ENCODE assay signal across 23 cellular contexts in the genomic region with DNA sequence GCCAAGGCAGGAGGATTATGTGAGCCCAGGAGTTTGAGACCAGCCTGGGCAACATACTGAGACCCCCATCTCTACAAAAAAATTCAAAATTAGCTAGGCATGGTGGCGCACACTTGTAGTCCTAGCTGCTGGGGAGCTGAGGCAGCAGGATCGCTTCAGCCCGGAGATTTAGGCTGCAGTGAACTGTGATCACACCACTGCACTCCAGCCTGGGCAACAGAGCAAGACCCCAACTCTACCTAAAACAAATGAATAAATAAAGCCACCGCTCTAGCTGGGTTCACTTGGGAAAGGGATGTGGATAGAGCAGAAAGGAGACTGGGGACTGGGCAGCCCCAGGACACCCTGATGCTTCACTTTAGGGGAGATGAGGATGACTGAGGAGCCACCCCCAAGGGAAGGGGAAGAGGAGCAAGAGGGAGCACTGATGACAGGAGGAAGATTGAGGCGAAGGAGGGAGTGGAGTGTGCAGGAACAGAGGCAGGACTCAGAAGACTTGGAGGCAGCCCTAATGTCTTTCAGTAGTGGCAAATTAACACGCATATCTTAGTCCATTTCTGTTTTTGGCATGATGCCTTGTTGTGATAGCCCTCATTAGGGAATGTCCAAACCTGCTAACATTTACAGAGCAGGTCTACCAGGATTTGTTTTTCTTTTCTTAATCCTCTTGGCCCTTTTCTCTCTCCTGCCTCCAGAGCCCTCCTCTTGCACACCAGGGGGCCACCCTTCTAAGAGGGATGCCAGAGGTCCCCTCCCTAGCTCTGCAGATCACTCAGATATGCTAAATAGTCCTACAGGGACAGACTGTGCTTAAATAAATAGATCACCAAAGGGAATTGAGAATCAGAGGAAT.
DNase-seq lines count a peak whose midpoint lies in the region; ATAC-seq and TF ChIP-seq lines count a peak whose summit lies in the region.
"Had no signal": no experiment of that assay in that cellular context is flagged by ENCODE, and none has a peak within 500 bp of the region (broad histone marks: within the 10 kb centered on the region; RNA-seq: fewer than 3 reads in every experiment).

No MANE protein-coding gene starts in this region.

- H3K27me3 Mint-ChIP-seq in endodermal cell (ENCODE audit: insufficient read depth) = peaks cover 11% of the 10 kb centered on the region
- peaks cover 35 to 46% of the 10 kb centered on the region in 2 donors for H3K27me3 Mint-ChIP-seq in stimulated activated naive B cell treated with anti-CD40 and anti-IgM and Interleukin-4, amounts not matched to agents 10 μg/mL and 1 μg/mL and 100 μg/mL, for 72 hours

- peak overlapping the region; percentile 56 for H3K4me3 Mint-ChIP-seq in endodermal cell
- H3K4me3 Mint-ChIP-seq in stimulated activated naive B cell treated with anti-CD40 and anti-IgM and Interleukin-4, amounts not matched to agents 10 μg/mL and 1 μg/mL and 100 μg/mL, for 72 hours = no peak overlapping the region
- H3K4me3 Mint-ChIP-seq: activated CD8-positive, alpha-beta T cell treated with anti-CD3 and anti-CD28 coated beads, Interleukin-2, amount 10 ng/mL, durations not matched to agents 7 days and 5 days; activated naive CD4-positive, alpha-beta T cell treated with anti-CD3 and anti-CD28 coated beads for 36 hours; naive thymus-derived CD8-positive, alpha-beta T cell had no signal

- H3K9ac ChIP-seq in endodermal cell (ENCODE audit: extremely low read depth, low read length, poor library complexity, severe bottlenecking) = no peak overlapping the region

- H3K9me3 Mint-ChIP-seq in endodermal cell = no peaks in the 10 kb centered on the region
- no peaks in the 10 kb centered on the region for H3K9me3 Mint-ChIP-seq in stimulated activated naive B cell treated with anti-CD40 and anti-IgM and Interleukin-4, amounts not matched to agents 10 μg/mL and 1 μg/mL and 100 μg/mL, for 72 hours
- H3K9me3 Mint-ChIP-seq: activated naive CD4-positive, alpha-beta T cell treated with anti-CD3 and anti-CD28 coated beads for 36 hours; naive thymus-derived CD8-positive, alpha-beta T cell had no signal

- peaks cover 82% of the 10 kb centered on the region for H3K4me1 Mint-ChIP-seq in endodermal cell
- no peaks in the 10 kb centered on the region for H3K4me1 Mint-ChIP-seq in stimulated activated naive B cell treated with anti-CD40 and anti-IgM and Interleukin-4, amounts not matched to agents 10 μg/mL and 1 μg/mL and 100 μg/mL, for 72 hours

- no peak overlapping the region for H3K27ac ChIP-seq in endodermal cell (ENCODE audit: low read depth, low read length)
- H3K27ac ChIP-seq: C4-2B, pancreas, upper lobe of right lung had no signal

- no peak overlapping the region for H3K27ac Mint-ChIP-seq in endodermal cell
- peak overlapping the region; percentile 15 for H3K27ac Mint-ChIP-seq in stimulated activated naive B cell treated with anti-CD40 and anti-IgM and Interleukin-4, amounts not matched to agents 10 μg/mL and 1 μg/mL and 100 μg/mL, for 72 hours
- H3K27ac Mint-ChIP-seq: activated CD8-positive, alpha-beta T cell treated with anti-CD3 and anti-CD28 coated beads, Interleukin-2, amount 10 ng/mL, durations not matched to agents 7 days and 5 days; activated naive CD4-positive, alpha-beta T cell treated with anti-CD3 and anti-CD28 coated beads for 36 hours; naive thymus-derived CD8-positive, alpha-beta T cell had no signal

- 66 to 76% methylated on average over 3 to 6 of the region's 6 CpGs for WGBS in endodermal cell (ENCODE audit: insufficient coverage in 1 of 2, insufficient read length in 1 of 2), 2 experiments

- no peaks in the 10 kb centered on the region for H3K9me3 ChIP-seq in endodermal cell (ENCODE audit: control insufficient read depth, low read length)
- H3K9me3 ChIP-seq: pancreas, upper lobe of right lung had no signal

- no peaks in the 10 kb centered on the region for H3K36me3 Mint-ChIP-seq in endodermal cell (ENCODE audit: low read depth)
- H3K36me3 Mint-ChIP-seq in stimulated activated naive B cell treated with anti-CD40 and anti-IgM and Interleukin-4, amounts not matched to agents 10 μg/mL and 1 μg/mL and 100 μg/mL, for 72 hours = no peaks in the 10 kb centered on the region
- H3K36me3 Mint-ChIP-seq: naive thymus-derived CD8-positive, alpha-beta T cell had no signal

- peaks cover 34% of the 10 kb centered on the region for H3K4me1 ChIP-seq in endodermal cell (ENCODE audit: control insufficient read depth, insufficient read depth, low read length)
- H3K4me1 ChIP-seq: upper lobe of right lung had no signal

- H3K36me3 ChIP-seq in endodermal cell (ENCODE audit: control insufficient read depth, insufficient read depth, low read length) = no peaks in the 10 kb centered on the region
- H3K36me3 ChIP-seq: pancreas, upper lobe of right lung had no signal

- no peak for TF ChIP-seq CTCF in endodermal cell (conservative IDR thresholded peaks at IDR 0.05)

- H3K4me3 ChIP-seq in endodermal cell (ENCODE audit: low read length) = peak overlapping the region; percentile 47
- H3K4me3 ChIP-seq: pancreas, upper lobe of right lung had no signal

- DNase-seq in NCI-H526 treated with DMSO at 0.1 percent for 48 hours (lab: John Stamatoyannopoulos, UW) (peak; percentile 26), NCI-H526 (lab: John Stamatoyannopoulos, UW) (no peak), NCI-H524 treated with DMSO at 0.1 percent for 48 hours (lab: John Stamatoyannopoulos, UW) (peak; percentile 54), endodermal cell (peak; percentile 85), NOMO-1 treated with dmso at 0.1 percent for 144 hours (lab: John Stamatoyannopoulos, UW; ENCODE audit: unreplicated experiment) (no peak), CD1c-positive myeloid dendritic cell (ENCODE audit: extremely low spot score) (no peak)
- DNase-seq in stimulated activated naive B cell treated with anti-CD40 and anti-IgM and Interleukin-4, amounts not matched to agents 10 μg/mL and 1 μg/mL and 100 μg/mL, for 72 hours = no peak
- DNase-seq: ACHN; activated CD8-positive, alpha-beta T cell treated with anti-CD3 and anti-CD28 coated beads, Interleukin-2, amount 10 ng/mL, durations not matched to agents 7 days and 5 days; activated naive CD4-positive, alpha-beta T cell treated with anti-CD3 and anti-CD28 coated beads for 36 hours; activated T-cell treated with anti-CD3 and anti-CD28 coated beads, Interleukin-2, amount 50 U/mL, for 1 hour; amniotic stem cell; cortex of kidney; EL; naive thymus-derived CD8-positive, alpha-beta T cell; NCI-H1694; NCI-H226; pancreas; right cardiac atrium; stimulated activated CD4-positive, alpha-beta T cell treated with anti-CD3 and anti-CD28 coated beads, Interleukin-15, amount 100 ng/mL, for 24 hours; upper lobe of right lung had no signal

- ATAC-seq in stimulated activated naive B cell treated with anti-CD40 and anti-IgM and Interleukin-4, amounts not matched to agents 10 μg/mL and 1 μg/mL and 100 μg/mL, for 72 hours (replicated peaks) = no peak
- no peak for ATAC-seq in GM21723 (IDR thresholded peaks at IDR 0.05; ENCODE audit: unreplicated experiment)
- ATAC-seq: activated CD8-positive, alpha-beta T cell treated with anti-CD3 and anti-CD28 coated beads, Interleukin-2, amount 10 ng/mL, durations not matched to agents 7 days and 5 days; naive thymus-derived CD8-positive, alpha-beta T cell; pancreas; right cardiac atrium; upper lobe of right lung had no signal

- H3K27me3 ChIP-seq in endodermal cell (ENCODE audit: control insufficient read depth, insufficient read depth, low read length, poor library complexity, severe bottlenecking) = no peaks in the 10 kb centered on the region
- H3K27me3 ChIP-seq: pancreas, upper lobe of right lung had no signal

Comparison
In these comparisons a context has a peak if more than half of its experiments do, and no peak if none do; other contexts are left out.
1. DNase-seq: peak in NCI-H526 treated with DMSO at 0.1 percent for 48 hours (single experiment), NCI-H524 treated with DMSO at 0.1 percent for 48 hours (single experiment) and endodermal cell (single experiment); none in NCI-H526 (0 of 2), stimulated activated naive B cell treated with anti-CD40 and anti-IgM and Interleukin-4, amounts not matched to agents 10 μg/mL and 1 μg/mL and 100 μg/mL, for 72 hours (single experiment), NOMO-1 treated with dmso at 0.1 percent for 144 hours (single experiment) and CD1c-positive myeloid dendritic cell (single experiment).